In genomic region chr6:169078399-169079145, GRCh38 we compare ENCODE assay signal across 36 cellular contexts.
"Had no signal": no experiment of that assay in that cellular context is flagged by ENCODE, and none has a peak within 500 bp of the region (broad histone marks: within the 10 kb centered on the region; RNA-seq: fewer than 3 reads in every experiment).

No MANE protein-coding gene starts in this region.

- H3K4me3 ChIP-seq: ascending aorta, cardiac muscle cell had no signal

- H3K9me3 ChIP-seq: ascending aorta had no signal

- H3K27me3 ChIP-seq: ascending aorta, cardiac muscle cell had no signal

- ATAC-seq: activated CD8-positive, alpha-beta T cell treated with anti-CD3 and anti-CD28 coated beads for 36 hours; activated naive CD8-positive, alpha-beta T cell treated with anti-CD3 and anti-CD28 coated beads, Interleukin-2, amount 50 U/mL, for 24 hours; activated T-cell treated with anti-CD3 and anti-CD28 coated beads, Interleukin-2, amount 50 U/mL, for 72 hours; activated T-helper 17 cell treated with anti-CD3 and anti-CD28 coated beads, Interleukin-2, amount 50 U/mL, for 72 hours had no signal

- H3K27me3 Mint-ChIP-seq: activated B cell treated with CpG ODN at 0.5 μM for 24 hours; activated CD4-positive, alpha-beta memory T cell treated with anti-CD3 and anti-CD28 coated beads for 36 hours; activated CD4-positive, alpha-beta T cell treated with anti-CD3 and anti-CD28 coated beads, Interleukin-2, amount 10 ng/mL, durations not matched to agents 24 days and 14 days; activated naive CD8-positive, alpha-beta T cell treated with anti-CD3 and anti-CD28 coated beads, Interleukin-2, amount 10 ng/mL, durations not matched to agents 7 days and 5 days; activated naive CD8-positive, alpha-beta T cell treated with anti-CD3 and anti-CD28 coated beads, Interleukin-2, amount 50 U/mL, for 24 hours; brain had no signal

- H3K9me3 Mint-ChIP-seq: activated B cell treated with CpG ODN at 0.5 μM for 24 hours; activated CD4-positive, alpha-beta memory T cell treated with anti-CD3 and anti-CD28 coated beads for 36 hours; activated CD4-positive, alpha-beta T cell treated with anti-CD3 and anti-CD28 coated beads, Interleukin-2, amount 10 ng/mL, durations not matched to agents 24 days and 14 days; activated CD8-positive, alpha-beta T cell treated with anti-CD3 and anti-CD28 coated beads for 36 hours; activated naive CD4-positive, alpha-beta T cell treated with anti-CD3 and anti-CD28 coated beads, Interleukin-2, amount 10 ng/mL, durations not matched to agents 7 days and 5 days; activated naive CD4-positive, alpha-beta T cell treated with anti-CD3 and anti-CD28 coated beads, Interleukin-2, amount 50 U/mL, for 24 hours; activated naive CD8-positive, alpha-beta T cell treated with anti-CD3 and anti-CD28 coated beads, Interleukin-2, amount 10 ng/mL, durations not matched to agents 7 days and 5 days; activated naive CD8-positive, alpha-beta T cell treated with anti-CD3 and anti-CD28 coated beads, Interleukin-2, amount 50 U/mL, for 24 hours; activated T-cell treated with anti-CD3 and anti-CD28 coated beads, Interleukin-2, amount 50 U/mL, for 24 hours; activated T-helper 1 cell treated with anti-CD3 and anti-CD28 coated beads, Interleukin-12 subunit alpha, Interleukin-12 subunit beta, Interleukin-2, Interleukin-4 antibody, amounts not matched to agents 30 ng/mL and 10 ng/mL and 1 ng/mL, durations not matched to agents 14 hours and 24 hours and 36 hours; activated T-helper 17 cell treated with anti-CD3 and anti-CD28 coated beads, Interleukin-2, amount 50 U/mL, for 72 hours; central memory CD8-positive, alpha-beta T cell; T-helper 1 cell treated with Interleukin-12 subunit alpha and Interleukin-12 subunit beta and Interleukin-4 antibody, amounts not matched to agents 30 μg/mL and 1 μg/mL, for 36 hours; T-helper 2 cell treated with Interferon-gamma antibody and Interleukin-4, amounts not matched to agents 5 μg/mL and 100 μg/mL, for 36 hours had no signal

- H3K4me3 Mint-ChIP-seq: activated B cell treated with CpG ODN at 0.5 μM for 24 hours; activated CD4-positive, alpha-beta memory T cell treated with anti-CD3 and anti-CD28 coated beads for 36 hours; activated CD4-positive, alpha-beta T cell treated with anti-CD3 and anti-CD28 coated beads, Interleukin-2, amount 10 ng/mL, durations not matched to agents 24 days and 14 days; activated CD8-positive, alpha-beta T cell treated with anti-CD3 and anti-CD28 coated beads for 36 hours; activated naive CD4-positive, alpha-beta T cell treated with anti-CD3 and anti-CD28 coated beads, Interleukin-2, amount 10 ng/mL, durations not matched to agents 7 days and 5 days; activated naive CD4-positive, alpha-beta T cell treated with anti-CD3 and anti-CD28 coated beads, Interleukin-2, amount 50 U/mL, for 24 hours; activated naive CD8-positive, alpha-beta T cell; activated naive CD8-positive, alpha-beta T cell treated with anti-CD3 and anti-CD28 coated beads, Interleukin-2, amount 10 ng/mL, durations not matched to agents 7 days and 5 days; activated naive CD8-positive, alpha-beta T cell treated with anti-CD3 and anti-CD28 coated beads, Interleukin-2, amount 50 U/mL, for 24 hours; activated T-cell treated with anti-CD3 and anti-CD28 coated beads, Interleukin-2, amount 50 U/mL, for 24 hours; activated T-cell treated with anti-CD3 and anti-CD28 coated beads, Interleukin-2, amount 50 U/mL, for 72 hours; activated T-helper 1 cell treated with anti-CD3 and anti-CD28 coated beads, Interleukin-12 subunit alpha, Interleukin-12 subunit beta, Interleukin-2, Interleukin-4 antibody, amounts not matched to agents 30 ng/mL and 10 ng/mL and 1 ng/mL, durations not matched to agents 14 hours and 24 hours and 36 hours; activated T-helper 17 cell treated with anti-CD3 and anti-CD28 coated beads, Interleukin-2, amount 50 U/mL, for 72 hours; brain; central memory CD8-positive, alpha-beta T cell; T-helper 1 cell treated with Interleukin-12 subunit alpha and Interleukin-12 subunit beta and Interleukin-4 antibody, amounts not matched to agents 30 μg/mL and 1 μg/mL, for 36 hours; T-helper 2 cell treated with Interferon-gamma antibody and Interleukin-4, amounts not matched to agents 5 μg/mL and 100 μg/mL, for 36 hours had no signal

- H3K27ac Mint-ChIP-seq: activated B cell treated with CpG ODN at 0.5 μM for 24 hours; activated CD4-positive, alpha-beta memory T cell treated with anti-CD3 and anti-CD28 coated beads for 36 hours; activated CD4-positive, alpha-beta T cell treated with anti-CD3 and anti-CD28 coated beads, Interleukin-2, amount 10 ng/mL, durations not matched to agents 24 days and 14 days; activated CD8-positive, alpha-beta T cell treated with anti-CD3 and anti-CD28 coated beads for 36 hours; activated naive CD4-positive, alpha-beta T cell treated with anti-CD3 and anti-CD28 coated beads, Interleukin-2, amount 10 ng/mL, durations not matched to agents 7 days and 5 days; activated naive CD4-positive, alpha-beta T cell treated with anti-CD3 and anti-CD28 coated beads, Interleukin-2, amount 50 U/mL, for 24 hours; activated naive CD8-positive, alpha-beta T cell; activated naive CD8-positive, alpha-beta T cell treated with anti-CD3 and anti-CD28 coated beads, Interleukin-2, amount 10 ng/mL, durations not matched to agents 7 days and 5 days; activated naive CD8-positive, alpha-beta T cell treated with anti-CD3 and anti-CD28 coated beads, Interleukin-2, amount 50 U/mL, for 24 hours; activated T-cell treated with anti-CD3 and anti-CD28 coated beads, Interleukin-2, amount 50 U/mL, for 24 hours; activated T-cell treated with anti-CD3 and anti-CD28 coated beads, Interleukin-2, amount 50 U/mL, for 72 hours; activated T-helper 1 cell treated with anti-CD3 and anti-CD28 coated beads, Interleukin-12 subunit alpha, Interleukin-12 subunit beta, Interleukin-2, Interleukin-4 antibody, amounts not matched to agents 30 ng/mL and 10 ng/mL and 1 ng/mL, durations not matched to agents 14 hours and 24 hours and 36 hours; activated T-helper 17 cell treated with anti-CD3 and anti-CD28 coated beads, Interleukin-2, amount 50 U/mL, for 72 hours; brain; T-helper 1 cell treated with Interleukin-12 subunit alpha and Interleukin-12 subunit beta and Interleukin-4 antibody, amounts not matched to agents 30 μg/mL and 1 μg/mL, for 36 hours; T-helper 2 cell treated with Interferon-gamma antibody and Interleukin-4, amounts not matched to agents 5 μg/mL and 100 μg/mL, for 36 hours had no signal

- H3K27ac ChIP-seq: ascending aorta, cardiac muscle cell, VCaP had no signal

- H3K36me3 ChIP-seq: ascending aorta, cardiac muscle cell had no signal

- DNase-seq: activated B cell treated with CpG ODN at 0.5 μM for 24 hours; activated CD4-positive, alpha-beta memory T cell treated with anti-CD3 and anti-CD28 coated beads for 36 hours; activated CD4-positive, alpha-beta T cell treated with anti-CD3 and anti-CD28 coated beads for 4 hours; activated CD4-positive, alpha-beta T cell treated with anti-CD3 and anti-CD28 coated beads, Interleukin-2, amount 10 ng/mL, durations not matched to agents 24 days and 14 days; activated CD4-positive, alpha-beta T cell treated with anti-CD3 and anti-CD28 coated beads, Interleukin-2, amount 50 U/mL, for 1 hour; activated CD4-positive, alpha-beta T cell treated with anti-CD3 and anti-CD28 coated beads, Interleukin-2, amount 50 U/mL, for 4 hours; activated CD4-positive, CD25-positive, alpha-beta regulatory T cell treated with anti-CD3 and anti-CD28 coated beads, Interleukin-2, amount 50 U/mL, for 72 hours; activated CD8-positive, alpha-beta memory T cell treated with anti-CD3 and anti-CD28 coated beads, Interleukin-2, amount 50 U/mL, for 4 hours; activated CD8-positive, alpha-beta T cell treated with anti-CD3 and anti-CD28 coated beads for 36 hours; activated effector memory CD4-positive, alpha-beta T cell treated with anti-CD3 and anti-CD28 coated beads, Interleukin-2, amount 50 U/mL, for 16 hours; activated gamma-delta T cell treated with Interleukin-2 at 50 U/mL for 16 hours; activated naive CD4-positive, alpha-beta T cell; activated naive CD4-positive, alpha-beta T cell treated with anti-CD3 and anti-CD28 coated beads, Interleukin-2, amount 10 ng/mL, durations not matched to agents 7 days and 5 days; activated naive CD8-positive, alpha-beta T cell treated with anti-CD3 and anti-CD28 coated beads, Interleukin-2, amount 10 ng/mL, durations not matched to agents 7 days and 5 days; activated naive CD8-positive, alpha-beta T cell treated with anti-CD3 and anti-CD28 coated beads, Interleukin-2, amount 50 U/mL, for 24 hours; activated T-cell treated with anti-CD3 and anti-CD28 coated beads, Interleukin-2, amount 50 U/mL, for 24 hours; activated T-cell treated with anti-CD3 and anti-CD28 coated beads, Interleukin-2, amount 50 U/mL, for 72 hours; amygdala; anterior cingulate cortex; caudate nucleus; cerebellar nuclear complex; SW 1271; T-helper 1 cell; T-helper 2 cell; T-helper 9 cell had no signal

- H3K36me3 Mint-ChIP-seq: activated CD4-positive, alpha-beta memory T cell treated with anti-CD3 and anti-CD28 coated beads for 36 hours; activated naive CD4-positive, alpha-beta T cell treated with anti-CD3 and anti-CD28 coated beads, Interleukin-2, amount 10 ng/mL, durations not matched to agents 7 days and 5 days; activated naive CD4-positive, alpha-beta T cell treated with anti-CD3 and anti-CD28 coated beads, Interleukin-2, amount 50 U/mL, for 24 hours; activated naive CD8-positive, alpha-beta T cell; activated naive CD8-positive, alpha-beta T cell treated with anti-CD3 and anti-CD28 coated beads, Interleukin-2, amount 10 ng/mL, durations not matched to agents 7 days and 5 days; brain had no signal

- H3K4me1 Mint-ChIP-seq: activated B cell treated with CpG ODN at 0.5 μM for 24 hours; activated CD4-positive, alpha-beta T cell treated with anti-CD3 and anti-CD28 coated beads, Interleukin-2, amount 10 ng/mL, durations not matched to agents 24 days and 14 days; activated naive CD4-positive, alpha-beta T cell treated with anti-CD3 and anti-CD28 coated beads, Interleukin-2, amount 10 ng/mL, durations not matched to agents 7 days and 5 days; activated naive CD4-positive, alpha-beta T cell treated with anti-CD3 and anti-CD28 coated beads, Interleukin-2, amount 50 U/mL, for 24 hours; activated naive CD8-positive, alpha-beta T cell treated with anti-CD3 and anti-CD28 coated beads, Interleukin-2, amount 10 ng/mL, durations not matched to agents 7 days and 5 days; activated naive CD8-positive, alpha-beta T cell treated with anti-CD3 and anti-CD28 coated beads, Interleukin-2, amount 50 U/mL, for 24 hours; activated T-helper 17 cell treated with anti-CD3 and anti-CD28 coated beads, Interleukin-2, amount 50 U/mL, for 72 hours; central memory CD8-positive, alpha-beta T cell had no signal
